In the genomic region with DNA sequence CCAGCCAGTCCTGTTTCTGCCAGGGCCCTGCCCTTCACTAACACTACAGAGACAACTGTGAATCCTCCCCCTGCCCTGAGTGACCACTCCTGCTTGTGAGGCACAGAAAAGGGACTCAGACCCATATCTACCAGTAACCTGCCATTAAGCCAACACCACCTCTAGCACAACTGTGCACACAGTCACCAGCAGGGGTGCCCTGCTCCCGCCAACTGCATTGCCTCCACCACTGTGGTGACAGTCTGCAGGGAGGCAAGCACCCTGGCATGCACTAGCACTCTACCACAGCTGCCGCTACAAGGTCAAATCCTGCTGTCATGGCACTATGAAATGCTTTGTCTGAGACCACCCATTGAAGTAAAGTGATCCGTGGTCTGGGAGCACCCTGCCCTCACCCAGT, we compare ENCODE assay signal across 22 cellular contexts.
DNase-seq lines count a peak whose midpoint lies in the region; ATAC-seq, FAIRE-seq and TF ChIP-seq lines count a peak whose summit lies in the region.
"Had no signal": no experiment of that assay in that cellular context is flagged by ENCODE, and none has a peak within 500 bp of the region (broad histone marks: within the 10 kb centered on the region; RNA-seq: fewer than 3 reads in every experiment).

No MANE protein-coding gene starts in this region.

- TF ChIP-seq POLR2A in NB4 (IDR thresholded peaks at IDR 0.05; ENCODE audit: extremely low read depth, insufficient read length) (no peak), GM12878 (IDR thresholded peaks at IDR 0.05; ENCODE audit: low read depth, low read length) (no peak)

- intact Hi-C loops in GM12878 (cut with micrococcal nuclease; ENCODE audit: unreplicated experiment): no loop called here

- H3K27ac Mint-ChIP-seq in neural progenitor cell: peak overlapping the region; percentile 64
- H3K27ac Mint-ChIP-seq: CD4-positive, alpha-beta memory T cell had no signal

- H3K27me3 ChIP-seq in GM12878 (replicated peaks in 1 of 2; ENCODE audit: control insufficient read depth in 2 of 2, insufficient read depth in 2 of 2, low read length in 1 of 2) (no peaks in the 10 kb centered on the region), neural progenitor cell (no peaks in the 10 kb centered on the region)

- H3K27me3 Mint-ChIP-seq in neural progenitor cell (ENCODE audit: insufficient read depth, low read depth): peaks cover 5% of the 10 kb centered on the region
- H3K27me3 Mint-ChIP-seq: CD4-positive, alpha-beta memory T cell had no signal

- TF ChIP-seq CTCF in GM12873 (IDR thresholded peaks at IDR 0.05; ENCODE audit: insufficient read depth, low read depth, low read length, missing control alignments) (peak; percentile 5), NB4 (IDR thresholded peaks at IDR 0.05; ENCODE audit: low read depth, low read length) (peak; percentile 10), GM12878 (IDR thresholded peaks at IDR 0.05 in 2 of 3, conservative IDR thresholded peaks at IDR 0.05 in 1 of 3; ENCODE audit: control insufficient read depth in 2 of 3, extremely low read depth in 1 of 3, insufficient read depth in 1 of 3, low read depth in 3 of 3, low read length in 3 of 3) (no peak; a peak in 1 of 6 replicates), neural progenitor cell (IDR thresholded peaks at IDR 0.05) (no peak)

- no peak overlapping the region for H3K4me3 ChIP-seq in NB4 (ENCODE audit: low read depth, low read length)
- no peak overlapping the region for H3K4me3 ChIP-seq in GM12878
- H3K4me3 ChIP-seq in neural progenitor cell: no peak overlapping the region
- H3K4me3 ChIP-seq: GM23248 had no signal

- no peaks in the 10 kb centered on the region for H3K36me3 Mint-ChIP-seq in neural progenitor cell
- H3K36me3 Mint-ChIP-seq: CD4-positive, alpha-beta memory T cell had no signal

- H3K4me1 ChIP-seq in GM12878 (ENCODE audit: control insufficient read depth, insufficient read depth, low read length) (no peaks in the 10 kb centered on the region), neural progenitor cell (no peaks in the 10 kb centered on the region)

- DNase-seq in NB4 (ENCODE audit: low read depth) (no peak), GM12878 (ENCODE audit: low read depth, low spot score) (no peak), neural progenitor cell (ENCODE audit: low spot score) (no peak), AG20443 (ENCODE audit: low spot score) (no peak), CD1c-positive myeloid dendritic cell (ENCODE audit: extremely low spot score) (no peak)
- DNase-seq: Calu3, GM23248, IMR-90, Kasumi-1, MM.1S, NCI-H1105 treated with DMSO at 0.1 percent for 48 hours, NCI-H1694, NCI-H2081 treated with DMSO at 0.1 percent for 48 hours, NCI-H774, PC-3, RPMI8226, SIG-M5 had no signal

- no TSS peak for BruUV-seq in GM12878 (replicated peaks; lab: Mats Ljungman, UMichigan)

- H3K9me3 ChIP-seq in GM12878 (replicated peaks; ENCODE audit: control insufficient read depth, insufficient read depth, low read length): no peaks in the 10 kb centered on the region
- no peaks in the 10 kb centered on the region for H3K9me3 ChIP-seq in neural progenitor cell (ENCODE audit: low read depth)

- H3K4me3 Mint-ChIP-seq in neural progenitor cell: no peak overlapping the region
- H3K4me3 Mint-ChIP-seq: CD4-positive, alpha-beta memory T cell had no signal

- H4K20me1 ChIP-seq in GM12878 (ENCODE audit: control insufficient read depth, insufficient read depth): no peaks in the 10 kb centered on the region
- H4K20me1 ChIP-seq in neural progenitor cell (ENCODE audit: low read depth): no peaks in the 10 kb centered on the region

- H3K27ac ChIP-seq in GM12878 (ENCODE audit: control insufficient read depth, insufficient read depth): no peak overlapping the region
- no peak overlapping the region for H3K27ac ChIP-seq in neural progenitor cell
- H3K27ac ChIP-seq: GM23248 had no signal

- H3K36me3 ChIP-seq in GM12878 (ENCODE audit: control insufficient read depth in 2 of 2, insufficient read depth in 2 of 2, low read length in 1 of 2): no peaks in the 10 kb centered on the region
- no peaks in the 10 kb centered on the region for H3K36me3 ChIP-seq in neural progenitor cell

- H3K79me2 ChIP-seq in GM12878 (ENCODE audit: control insufficient read depth, insufficient read depth, low read length): no peaks in the 10 kb centered on the region
- H3K79me2 ChIP-seq in neural progenitor cell (ENCODE audit: low read depth): no peaks in the 10 kb centered on the region

- in situ Hi-C loops in GM12878 (cut with MboI): no loop called here

- TF ChIP-seq RAD21 in GM12878 (IDR thresholded peaks at IDR 0.05; ENCODE audit: insufficient read depth, low read depth, low read length): no peak

- H2AFZ ChIP-seq in GM12878 (ENCODE audit: control insufficient read depth, low read depth, low read length) (no peak overlapping the region), neural progenitor cell (replicated peaks) (no peak overlapping the region)
- H2AFZ ChIP-seq: GM23248 had no signal

- H3K4me2 ChIP-seq in GM12878 (ENCODE audit: control insufficient read depth, insufficient read depth) (no peak overlapping the region), neural progenitor cell (no peak overlapping the region)

- RAD21 ChIA-PET in GM12878 (lab: Charles Lee; ENCODE audit: unreplicated experiment): no interaction called here

- ATAC-seq in GM12878 (peak; percentile 59), HG02852 (IDR thresholded peaks at IDR 0.05; ENCODE audit: unreplicated experiment) (no peak), GM19397 (IDR thresholded peaks at IDR 0.05; ENCODE audit: unreplicated experiment) (no peak)
- ATAC-seq: PC-3 had no signal

- H3K9me3 Mint-ChIP-seq in neural progenitor cell: no peaks in the 10 kb centered on the region

- TF ChIP-seq EP300 in GM12878 (IDR thresholded peaks at IDR 0.05; ENCODE audit: borderline replicate concordance in 1 of 2, control insufficient read depth in 1 of 2, low read depth in 2 of 2, low read length in 2 of 2): no peak

- SMC1A ChIA-PET in GM12878 (lab: Charles Lee; ENCODE audit: uncharacterized antibody, unreplicated experiment): no interaction called here

- no peaks in the 10 kb centered on the region for H3F3A ChIP-seq in neural progenitor cell (ENCODE audit: low read depth)

- no peak overlapping the region for H3K9ac ChIP-seq in GM12878 (ENCODE audit: control insufficient read depth, insufficient read depth, low read length)
- H3K9ac ChIP-seq in neural progenitor cell: no peak overlapping the region
- H3K9ac ChIP-seq: GM23248 had no signal

- POLR2A ChIA-PET in GM12878 (lab: Charles Lee): no interaction called here

- 0% methylated on average over 3 of the region's 3 CpGs for WGBS in GM12878 (ENCODE audit: insufficient coverage, insufficient replicate concordance, low lambda C conversion rate, missing lambda C conversion rate)

- CTCF ChIA-PET in GM12878 (lab: Yijun Ruan, JAX): no interaction called here

- H3K4me1 Mint-ChIP-seq in neural progenitor cell: peaks cover 4% of the 10 kb centered on the region
- H3K4me1 Mint-ChIP-seq: CD4-positive, alpha-beta memory T cell had no signal

- no peak for FAIRE-seq in GM12878 (lab: Jason Lieb, UNC)
- FAIRE-seq: A204.1 had no signal

TF ChIP-seq in GM12878, 131 proteins besides CTCF, POLR2A, EP300 and RAD21:
- no peak for TF ChIP-seq BHLHE40 (IDR thresholded peaks at IDR 0.05; ENCODE audit: borderline replicate concordance in 1 of 2, low read depth in 2 of 2, low read length in 1 of 2)
- no peak for TF ChIP-seq CBFB (IDR thresholded peaks at IDR 0.05; ENCODE audit: low read depth)

Comparison
In these comparisons a context has a peak if more than half of its experiments do, and no peak if none do; other contexts are left out.
1. CTCF ChIP-seq: peak in GM12873 (single experiment) and NB4 (single experiment); none in GM12878 (0 of 3) and neural progenitor cell (single experiment).